25 cellular contexts compared by ENCODE assay signal in the genomic region with DNA sequence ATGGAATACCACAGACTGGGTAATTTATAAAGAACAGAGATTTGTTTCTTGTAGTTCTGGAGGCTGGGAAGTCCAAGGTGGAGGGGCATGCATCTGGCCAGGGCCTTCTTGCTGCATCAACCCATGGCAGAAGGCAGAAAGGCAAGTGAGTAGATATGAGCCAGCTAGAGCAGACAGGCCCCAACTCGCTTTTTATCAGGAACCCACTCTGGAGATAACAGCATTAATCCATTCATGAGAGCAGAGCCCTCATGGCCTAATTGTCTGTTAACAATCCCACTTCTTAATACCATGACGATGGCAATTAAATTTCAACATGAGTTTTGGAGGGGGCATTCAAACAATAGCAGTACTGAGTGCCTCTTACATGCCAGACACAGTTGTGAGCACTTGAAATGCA.
A peak's percentile ranks its signal among the peaks of the same experiment; 100 is the strongest.
DNase-seq lines count a peak whose midpoint lies in the region; FAIRE-seq and TF ChIP-seq lines count a peak whose summit lies in the region.
"Had no signal": no experiment of that assay in that cellular context is flagged by ENCODE, and none has a peak within 500 bp of the region (broad histone marks: within the 10 kb centered on the region; RNA-seq: fewer than 3 reads in every experiment).

No MANE protein-coding gene starts in this region.

- H3K27me3 ChIP-seq in HUES64 (ENCODE audit: insufficient read depth, low read length) (no peaks in the 10 kb centered on the region), ectodermal cell (ENCODE audit: control insufficient read depth, insufficient read depth, low read length, poor library complexity, severe bottlenecking) (no peaks in the 10 kb centered on the region), trophoblast cell (ENCODE audit: insufficient read depth, low read length) (no peaks in the 10 kb centered on the region), Karpas-422 (ENCODE audit: low read length) (no peaks in the 10 kb centered on the region)
- H3K27me3 ChIP-seq: Peyer's patch had no signal

- H2BK5ac ChIP-seq in trophoblast cell (ENCODE audit: low read depth, low read length, poor library complexity): peak overlapping the region; percentile 98

- peak overlapping the region; percentile 98 for H2BK120ac ChIP-seq in trophoblast cell (ENCODE audit: insufficient read depth, low read length, poor library complexity)

- peak overlapping the region; percentile 64 for H3K9ac ChIP-seq in HUES64 (ENCODE audit: low read depth, low read length)
- H3K9ac ChIP-seq in trophoblast cell (ENCODE audit: low read length): no peak overlapping the region
- no peak overlapping the region for H3K9ac ChIP-seq in Karpas-422 (ENCODE audit: low read length)

- H3K4me2 ChIP-seq in trophoblast cell (ENCODE audit: low read length) (no peak overlapping the region), Karpas-422 (ENCODE audit: low read depth, low read length, poor library complexity, severe bottlenecking) (no peak overlapping the region)

- H3K4me3 ChIP-seq in HUES64 (ENCODE audit: low read length) (no peak overlapping the region), ectodermal cell (ENCODE audit: insufficient read depth, low read depth, low read length) (no peak overlapping the region), trophoblast cell (ENCODE audit: low read depth, low read length) (no peak overlapping the region), Karpas-422 (ENCODE audit: low read length) (no peak overlapping the region)
- H3K4me3 ChIP-seq: Peyer's patch had no signal

- H3K27ac ChIP-seq in HUES64 (ENCODE audit: low read depth, low read length) (peak overlapping the region; percentile 98), ectodermal cell (ENCODE audit: insufficient read depth, low read depth, low read length, poor library complexity, severe bottlenecking) (peak overlapping the region; percentile 87), trophoblast cell (ENCODE audit: low read depth, low read length) (peak overlapping the region; percentile 93), Karpas-422 (ENCODE audit: low read length) (no peak overlapping the region)
- H3K27ac ChIP-seq: 22Rv1, C4-2B, Peyer's patch had no signal

- peak overlapping the region; percentile 90 for H3K14ac ChIP-seq in trophoblast cell (ENCODE audit: low read length)

- no peaks in the 10 kb centered on the region for H4K20me1 ChIP-seq in Karpas-422 (ENCODE audit: insufficient read depth, low read depth, low read length)

- H3K23ac ChIP-seq in trophoblast cell (ENCODE audit: low read length): no peak overlapping the region

- DNase-seq in NCI-H1417 (lab: John Stamatoyannopoulos, UW) (peak in 2 of 3 experiments; percentile 38 to 45), NCI-H1417 treated with DMSO at 0.1 percent for 48 hours (lab: John Stamatoyannopoulos, UW) (no peak), trophoblast cell (no peak), GM12892 (ENCODE audit: insufficient read length) (no peak), NCI-H69 (lab: John Stamatoyannopoulos, UW) (no peak), Karpas-422 (no peak)
- DNase-seq: activated CD8-positive, alpha-beta memory T cell treated with anti-CD3 and anti-CD28 coated beads for 24 hours; activated effector memory CD4-positive, alpha-beta T cell treated with Interleukin-2 at 50 U/mL for 16 hours; activated T-cell treated with anti-CD3 and anti-CD28 coated beads for 4 hours; COR-L47; GDM1; hippocampal formation; left colon; NCI-H1092; NCI-H2081; NCI-H524; Peyer's patch; SIG-M5; stimulated activated naive B cell treated with anti-CD40 and anti-IgM and Interleukin-4, amounts not matched to agents 10 μg/mL and 1 μg/mL and 100 μg/mL, for 72 hours; substantia nigra had no signal

- peaks cover 28% of the 10 kb centered on the region for H3K79me1 ChIP-seq in trophoblast cell (ENCODE audit: low read length)

- peak overlapping the region; percentile 98 for H4K91ac ChIP-seq in trophoblast cell (ENCODE audit: low read depth, low read length)

- H2BK12ac ChIP-seq in trophoblast cell (ENCODE audit: low read length): peak overlapping the region; percentile 97

- H3K9me3 ChIP-seq in HUES64 (ENCODE audit: insufficient read depth, low read depth, low read length) (peaks cover 22% of the 10 kb centered on the region), ectodermal cell (ENCODE audit: control insufficient read depth, low read length) (peaks cover 3% of the 10 kb centered on the region), trophoblast cell (ENCODE audit: insufficient read depth, low read depth, low read length) (no peaks in the 10 kb centered on the region), Karpas-422 (ENCODE audit: low read length) (no peaks in the 10 kb centered on the region)
- H3K9me3 ChIP-seq: Peyer's patch had no signal

- no peak for TF ChIP-seq POLR2A in GM12892 (IDR thresholded peaks at IDR 0.05; ENCODE audit: low read depth, low read length)

- H3K18ac ChIP-seq in trophoblast cell (ENCODE audit: low read length): peak overlapping the region; percentile 86

- H3K4me1 ChIP-seq in HUES64 (ENCODE audit: insufficient read depth, low read length) (peaks cover 12% of the 10 kb centered on the region), ectodermal cell (ENCODE audit: control insufficient read depth, insufficient read depth, low read length) (peaks cover 4% of the 10 kb centered on the region), trophoblast cell (ENCODE audit: control insufficient read depth in 1 of 2, insufficient read depth in 2 of 2, low read length in 2 of 2) (peaks cover 8% of the 10 kb centered on the region in 2 experiments), Karpas-422 (ENCODE audit: low read length) (no peaks in the 10 kb centered on the region)
- H3K4me1 ChIP-seq: Peyer's patch had no signal

- 76% methylated on average over 2 of the region's 2 CpGs for WGBS in HUES64
- WGBS in ectodermal cell, 2 experiments: 87 to 94% methylated on average over 2 of the region's 2 CpGs
- no CpG with 5 or more reads among the region's 2 CpGs for WGBS in trophoblast cell (ENCODE audit: extremely low coverage, insufficient coverage, insufficient read length)

- no peak overlapping the region for H4K12ac ChIP-seq in trophoblast cell (ENCODE audit: low read depth, low read length)

- peak overlapping the region; percentile 84 for H2AK5ac ChIP-seq in trophoblast cell (ENCODE audit: low read length)

- no peaks in the 10 kb centered on the region for H3K9me2 ChIP-seq in Karpas-422 (replicated peaks; ENCODE audit: insufficient read depth, low read length)

- H3K79me2 ChIP-seq in trophoblast cell (ENCODE audit: control insufficient read depth, insufficient read depth, low read length, poor library complexity): peaks cover 2% of the 10 kb centered on the region
- no peaks in the 10 kb centered on the region for H3K79me2 ChIP-seq in Karpas-422 (ENCODE audit: low read length)

- FAIRE-seq in GM12892 (lab: Jason Lieb, UNC): no peak
- FAIRE-seq: urothelium cell line had no signal

- H3K36me3 ChIP-seq in HUES64 (ENCODE audit: insufficient read depth, low read length) (no peaks in the 10 kb centered on the region), ectodermal cell (ENCODE audit: control insufficient read depth, insufficient read depth, low read length) (no peaks in the 10 kb centered on the region), trophoblast cell (ENCODE audit: control insufficient read depth in 1 of 2, insufficient read depth in 2 of 2, low read length in 2 of 2) (no peaks in the 10 kb centered on the region), Karpas-422 (ENCODE audit: insufficient read depth, low read length) (no peaks in the 10 kb centered on the region)
- H3K36me3 ChIP-seq: Peyer's patch had no signal

- H4K8ac ChIP-seq in trophoblast cell (ENCODE audit: low read depth, low read length): peak overlapping the region; percentile 86

- no peak overlapping the region for H3K4ac ChIP-seq in trophoblast cell (ENCODE audit: low read depth, low read length)

- H2AFZ ChIP-seq in trophoblast cell (ENCODE audit: insufficient read depth, low read length, poor library complexity) (no peak overlapping the region), Karpas-422 (ENCODE audit: low read length) (no peak overlapping the region)

Comparison
In these comparisons a context has a peak if more than half of its experiments do, and no peak if none do; other contexts are left out.
1. DNase-seq: peak in NCI-H1417 (2 of 3); none in NCI-H1417 treated with DMSO at 0.1 percent for 48 hours (single experiment), trophoblast cell (0 of 2), GM12892 (single experiment), NCI-H69 (single experiment) and Karpas-422 (single experiment).